1 cellular context compared by ENCODE assay signal in the genomic region with DNA sequence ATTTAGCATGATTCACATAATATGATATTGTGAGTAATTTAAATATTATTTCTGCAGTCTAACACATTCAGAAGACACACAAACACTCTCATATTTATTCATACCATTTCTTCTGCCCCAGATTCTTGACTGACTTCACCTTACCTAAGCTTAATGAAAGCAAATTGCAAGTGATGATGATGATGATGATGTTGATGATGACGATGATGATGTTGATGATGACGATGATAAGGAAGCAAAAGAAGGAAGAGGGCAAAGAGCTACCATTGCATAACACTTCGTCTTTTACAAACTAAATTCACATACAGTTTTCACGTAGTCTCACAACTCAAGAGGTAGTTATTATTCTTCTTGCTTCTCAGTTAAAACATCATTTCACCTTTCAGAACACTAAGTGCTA.
TF ChIP-seq lines count a peak whose summit lies in the region.

No MANE protein-coding gene starts in this region.

TF ChIP-seq in GM12878, 131 proteins besides CTCF, POLR2A, EP300 and RAD21 (continued from another document):
- TF ChIP-seq NRF1 (conservative IDR thresholded peaks at IDR 0.05; ENCODE audit: low read depth, low read length) (no peak), MEF2A (IDR thresholded peaks at IDR 0.05; ENCODE audit: insufficient read depth, low read depth, low read length) (no peak), ATF7 (IDR thresholded peaks at IDR 0.05; ENCODE audit: low read depth) (no peak), RCOR1 (conservative IDR thresholded peaks at IDR 0.05; ENCODE audit: low read depth, low read length) (no peak), EED (IDR thresholded peaks at IDR 0.05; ENCODE audit: low read depth) (no peak), EZH2 (IDR thresholded peaks at IDR 0.05; ENCODE audit: borderline replicate concordance, control insufficient read depth, low read depth, low read length) (no peak), LARP7 (IDR thresholded peaks at IDR 0.05) (no peak), TCF3 (IDR thresholded peaks at IDR 0.05; ENCODE audit: borderline replicate concordance, insufficient read depth, low read depth, low read length) (no peak), NFYA (IDR thresholded peaks at IDR 0.05; ENCODE audit: borderline replicate concordance, low read depth, low read length) (no peak)
- TF ChIP-seq, protein P1, sequence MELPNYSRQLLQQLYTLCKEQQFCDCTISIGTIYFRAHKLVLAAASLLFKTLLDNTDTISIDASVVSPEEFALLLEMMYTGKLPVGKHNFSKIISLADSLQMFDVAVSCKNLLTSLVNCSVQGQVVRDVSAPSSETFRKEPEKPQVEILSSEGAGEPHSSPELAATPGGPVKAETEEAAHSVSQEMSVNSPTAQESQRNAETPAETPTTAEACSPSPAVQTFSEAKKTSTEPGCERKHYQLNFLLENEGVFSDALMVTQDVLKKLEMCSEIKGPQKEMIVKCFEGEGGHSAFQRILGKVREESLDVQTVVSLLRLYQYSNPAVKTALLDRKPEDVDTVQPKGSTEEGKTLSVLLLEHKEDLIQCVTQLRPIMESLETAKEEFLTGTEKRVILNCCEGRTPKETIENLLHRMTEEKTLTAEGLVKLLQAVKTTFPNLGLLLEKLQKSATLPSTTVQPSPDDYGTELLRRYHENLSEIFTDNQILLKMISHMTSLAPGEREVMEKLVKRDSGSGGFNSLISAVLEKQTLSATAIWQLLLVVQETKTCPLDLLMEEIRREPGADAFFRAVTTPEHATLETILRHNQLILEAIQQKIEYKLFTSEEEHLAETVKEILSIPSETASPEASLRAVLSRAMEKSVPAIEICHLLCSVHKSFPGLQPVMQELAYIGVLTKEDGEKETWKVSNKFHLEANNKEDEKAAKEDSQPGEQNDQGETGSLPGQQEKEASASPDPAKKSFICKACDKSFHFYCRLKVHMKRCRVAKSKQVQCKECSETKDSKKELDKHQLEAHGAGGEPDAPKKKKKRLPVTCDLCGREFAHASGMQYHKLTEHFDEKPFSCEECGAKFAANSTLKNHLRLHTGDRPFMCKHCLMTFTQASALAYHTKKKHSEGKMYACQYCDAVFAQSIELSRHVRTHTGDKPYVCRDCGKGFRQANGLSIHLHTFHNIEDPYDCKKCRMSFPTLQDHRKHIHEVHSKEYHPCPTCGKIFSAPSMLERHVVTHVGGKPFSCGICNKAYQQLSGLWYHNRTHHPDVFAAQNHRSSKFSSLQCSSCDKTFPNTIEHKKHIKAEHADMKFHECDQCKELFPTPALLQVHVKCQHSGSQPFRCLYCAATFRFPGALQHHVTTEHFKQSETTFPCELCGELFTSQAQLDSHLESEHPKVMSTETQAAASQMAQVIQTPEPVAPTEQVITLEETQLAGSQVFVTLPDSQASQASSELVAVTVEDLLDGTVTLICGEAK (IDR thresholded peaks at IDR 0.05; ENCODE audit: borderline replicate concordance): no peak
- TF ChIP-seq, protein P2, sequence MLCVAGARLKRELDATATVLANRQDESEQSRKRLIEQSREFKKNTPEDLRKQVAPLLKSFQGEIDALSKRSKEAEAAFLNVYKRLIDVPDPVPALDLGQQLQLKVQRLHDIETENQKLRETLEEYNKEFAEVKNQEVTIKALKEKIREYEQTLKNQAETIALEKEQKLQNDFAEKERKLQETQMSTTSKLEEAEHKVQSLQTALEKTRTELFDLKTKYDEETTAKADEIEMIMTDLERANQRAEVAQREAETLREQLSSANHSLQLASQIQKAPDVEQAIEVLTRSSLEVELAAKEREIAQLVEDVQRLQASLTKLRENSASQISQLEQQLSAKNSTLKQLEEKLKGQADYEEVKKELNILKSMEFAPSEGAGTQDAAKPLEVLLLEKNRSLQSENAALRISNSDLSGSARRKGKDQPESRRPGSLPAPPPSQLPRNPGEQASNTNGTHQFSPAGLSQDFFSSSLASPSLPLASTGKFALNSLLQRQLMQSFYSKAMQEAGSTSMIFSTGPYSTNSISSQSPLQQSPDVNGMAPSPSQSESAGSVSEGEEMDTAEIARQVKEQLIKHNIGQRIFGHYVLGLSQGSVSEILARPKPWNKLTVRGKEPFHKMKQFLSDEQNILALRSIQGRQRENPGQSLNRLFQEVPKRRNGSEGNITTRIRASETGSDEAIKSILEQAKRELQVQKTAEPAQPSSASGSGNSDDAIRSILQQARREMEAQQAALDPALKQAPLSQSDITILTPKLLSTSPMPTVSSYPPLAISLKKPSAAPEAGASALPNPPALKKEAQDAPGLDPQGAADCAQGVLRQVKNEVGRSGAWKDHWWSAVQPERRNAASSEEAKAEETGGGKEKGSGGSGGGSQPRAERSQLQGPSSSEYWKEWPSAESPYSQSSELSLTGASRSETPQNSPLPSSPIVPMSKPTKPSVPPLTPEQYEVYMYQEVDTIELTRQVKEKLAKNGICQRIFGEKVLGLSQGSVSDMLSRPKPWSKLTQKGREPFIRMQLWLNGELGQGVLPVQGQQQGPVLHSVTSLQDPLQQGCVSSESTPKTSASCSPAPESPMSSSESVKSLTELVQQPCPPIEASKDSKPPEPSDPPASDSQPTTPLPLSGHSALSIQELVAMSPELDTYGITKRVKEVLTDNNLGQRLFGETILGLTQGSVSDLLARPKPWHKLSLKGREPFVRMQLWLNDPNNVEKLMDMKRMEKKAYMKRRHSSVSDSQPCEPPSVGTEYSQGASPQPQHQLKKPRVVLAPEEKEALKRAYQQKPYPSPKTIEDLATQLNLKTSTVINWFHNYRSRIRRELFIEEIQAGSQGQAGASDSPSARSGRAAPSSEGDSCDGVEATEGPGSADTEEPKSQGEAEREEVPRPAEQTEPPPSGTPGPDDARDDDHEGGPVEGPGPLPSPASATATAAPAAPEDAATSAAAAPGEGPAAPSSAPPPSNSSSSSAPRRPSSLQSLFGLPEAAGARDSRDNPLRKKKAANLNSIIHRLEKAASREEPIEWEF (IDR thresholded peaks at IDR 0.05; ENCODE audit: insufficient replicate concordance, low read depth, low read length): no peak
